10 cellular contexts compared by ENCODE assay signal in the genomic region with DNA sequence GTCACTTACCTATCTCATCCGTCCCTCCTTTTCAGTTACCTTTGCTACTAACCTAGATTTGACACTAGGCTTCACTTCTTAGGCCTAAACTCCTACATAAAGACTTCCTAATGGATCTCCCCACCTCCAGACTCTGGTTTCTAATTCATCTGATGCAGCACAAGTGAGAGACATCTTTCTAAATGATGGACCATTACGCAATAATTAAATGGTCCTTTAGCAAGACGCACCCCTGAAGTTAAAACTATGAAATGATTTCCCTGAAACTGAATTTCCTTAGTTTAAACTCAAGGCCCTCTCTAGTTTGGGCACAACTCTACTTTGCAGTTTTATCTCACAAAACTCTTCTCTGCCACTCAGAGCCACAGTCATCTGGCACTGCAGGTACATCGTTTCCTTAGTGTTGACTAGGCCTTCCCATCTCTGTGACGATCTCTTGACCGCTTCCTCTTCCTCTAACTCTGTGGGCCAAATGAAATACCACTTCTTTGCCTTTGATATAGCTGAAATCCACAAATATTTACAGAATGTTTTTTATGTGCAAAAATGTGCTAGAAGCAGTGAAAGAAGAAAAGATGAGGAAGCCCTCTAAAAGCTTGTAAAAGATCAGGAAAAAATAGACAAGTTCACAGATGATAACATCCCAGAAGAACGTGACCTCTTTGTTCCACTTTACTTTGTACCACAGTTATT. TPM values are rescaled to one million over a fixed set of nuclear protein-coding genes. Genes with fewer than 3 reads are reported as not detected.
DNase-seq lines count a peak whose midpoint lies in the region; ATAC-seq, FAIRE-seq and TF ChIP-seq lines count a peak whose summit lies in the region.
"Had no signal": no experiment of that assay in that cellular context is flagged by ENCODE, and none has a peak within 500 bp of the region (broad histone marks: within the 10 kb centered on the region; RNA-seq: fewer than 3 reads in every experiment).

No MANE protein-coding gene starts in this region.

- CTCF ChIA-PET in GM12878 (lab: Yijun Ruan, JAX): interaction anchor here (1.1 to 2.3 kb wide), 4 partner anchors 8 to 233 kb away, joined by 3 to 10 read pairs (median 3); no protein-coding TSS in a partner anchor
- CTCF ChIA-PET in Caco-2 (lab: Charles Lee): no interaction called here

- peaks cover 5% of the 10 kb centered on the region; the same call in 2 of the 3 replicates for H3K9me3 ChIP-seq in GM12878 (replicated peaks; ENCODE audit: control insufficient read depth, insufficient read depth, low read length)
- no peaks in the 10 kb centered on the region for H3K9me3 ChIP-seq in Caco-2

- TF ChIP-seq CTCF in GM12878 (IDR thresholded peaks at IDR 0.05 in 2 of 3, conservative IDR thresholded peaks at IDR 0.05 in 1 of 3; ENCODE audit: control insufficient read depth in 2 of 3, extremely low read depth in 1 of 3, insufficient read depth in 1 of 3, low read depth in 3 of 3, low read length in 3 of 3) (no peak), Caco-2 (IDR thresholded peaks at IDR 0.05; ENCODE audit: insufficient read depth in 1 of 2, low read depth in 1 of 2, low read length in 1 of 2, severe bottlenecking in 1 of 2, unreplicated experiment in 1 of 2) (no peak)

- no peaks in the 10 kb centered on the region for H3K4me1 Mint-ChIP-seq in Caco-2 (ENCODE audit: low read depth, unreplicated experiment)

- no peak overlapping the region for H2AFZ ChIP-seq in GM12878 (ENCODE audit: control insufficient read depth, low read depth, low read length)

- no peak for TF ChIP-seq POLR2A in GM12878 (IDR thresholded peaks at IDR 0.05; ENCODE audit: low read depth, low read length)

- RAD21 ChIA-PET in GM12878 (lab: Charles Lee; ENCODE audit: unreplicated experiment): no interaction called here

- H3K36me3 ChIP-seq in GM12878 (ENCODE audit: control insufficient read depth in 2 of 2, insufficient read depth in 2 of 2, low read length in 1 of 2) (no peaks in the 10 kb centered on the region; a peak in 1 of 4 replicates), Caco-2 (ENCODE audit: control insufficient read depth, insufficient read depth, low read length) (no peaks in the 10 kb centered on the region; the same call in none of the 2 replicates)

- TF ChIP-seq EP300 in GM12878 (IDR thresholded peaks at IDR 0.05; ENCODE audit: borderline replicate concordance in 1 of 2, control insufficient read depth in 1 of 2, low read depth in 2 of 2, low read length in 2 of 2): no peak

- H3K4me2 ChIP-seq in GM12878 (ENCODE audit: control insufficient read depth, insufficient read depth): peak overlapping the region; percentile 93

- in situ Hi-C loops in GM12878 (cut with MboI): loop anchor here (25.0 kb wide), 1 partner anchor 1831 kb away; no protein-coding TSS in a partner anchor

- peak; percentile 20 for DNase-seq in NK-92 treated with Interleukin-12 subunit alpha and Interleukin-12 subunit beta, amount 100 ng/mL, for 24 hours (lab: John Stamatoyannopoulos, UW)
- DNase-seq in NK-92 (lab: John Stamatoyannopoulos, UW; ENCODE audit: unreplicated experiment): no peak
- peak; percentile 42 for DNase-seq in OCI-M1 (lab: John Stamatoyannopoulos, UW)
- DNase-seq in GM12878 (ENCODE audit: low read depth, low spot score): no peak
- peak; percentile 45 for DNase-seq in stimulated activated CD8-positive, alpha-beta memory T cell treated with anti-CD3 and anti-CD28 coated beads, Interleukin-4, amount 100 ng/mL, for 48 hours
- no peak for DNase-seq in Caco-2
- DNase-seq: NCI-H146 had no signal

- H3K36me3 Mint-ChIP-seq in Caco-2 (ENCODE audit: insufficient read depth, unreplicated experiment): peaks cover 36% of the 10 kb centered on the region

- FAIRE-seq in GM12878 (lab: Jason Lieb, UNC): no peak

- H3K4me3 Mint-ChIP-seq in Caco-2 (ENCODE audit: unreplicated experiment): no peak overlapping the region

- H3K27ac ChIP-seq in GM12878 (ENCODE audit: control insufficient read depth, insufficient read depth): peak overlapping the region; percentile 30
- H3K27ac ChIP-seq: 22Rv1 had no signal

- H3K27me3 Mint-ChIP-seq in Caco-2 (ENCODE audit: insufficient read depth, unreplicated experiment): no peaks in the 10 kb centered on the region

- peaks cover 56% of the 10 kb centered on the region for H3K79me2 ChIP-seq in GM12878 (ENCODE audit: control insufficient read depth, insufficient read depth, low read length)

- no peaks in the 10 kb centered on the region for H3K9me3 Mint-ChIP-seq in Caco-2 (ENCODE audit: unreplicated experiment)

- peak; percentile 38 for ATAC-seq in GM12878
- no peak for ATAC-seq in GM19351 (IDR thresholded peaks at IDR 0.05; ENCODE audit: unreplicated experiment)
- no peak for ATAC-seq in GM18867 (IDR thresholded peaks at IDR 0.05; ENCODE audit: unreplicated experiment)

- POLR2A ChIA-PET in GM12878 (lab: Charles Lee) (interaction anchor here (0.5 kb wide), 1 partner anchor 113 kb away, joined by 7 read pairs; no protein-coding TSS in a partner anchor), Caco-2 (lab: Charles Lee) (no interaction called here)

- intact Hi-C loops in GM12878 (cut with micrococcal nuclease; ENCODE audit: unreplicated experiment): loop anchor here (5.0 kb wide), 1 partner anchor 186 kb away; no protein-coding TSS in a partner anchor
- intact Hi-C loops in Caco-2 (cut with micrococcal nuclease; ENCODE audit: unreplicated experiment): no loop called here

- peaks cover 8% of the 10 kb centered on the region; the same call in 1 of the 2 replicates for H3K4me1 ChIP-seq in GM12878 (ENCODE audit: control insufficient read depth, insufficient read depth, low read length)
- H3K4me1 ChIP-seq in Caco-2: 0 out of 2 replicates have a peak, but pooled peaks cover 3% of the 10 kb centered on the region

- 41% methylated on average over 7 of the region's 7 CpGs for WGBS in GM12878 (ENCODE audit: insufficient coverage, insufficient replicate concordance, low lambda C conversion rate, missing lambda C conversion rate)

- H3K27me3 ChIP-seq in GM12878 (replicated peaks in 1 of 2; ENCODE audit: control insufficient read depth in 2 of 2, insufficient read depth in 2 of 2, low read length in 1 of 2): no peaks in the 10 kb centered on the region
- H3K27me3 ChIP-seq in Caco-2 (replicated peaks; ENCODE audit: control insufficient read depth, insufficient read depth, low read length): no peaks in the 10 kb centered on the region

- H3K4me3 ChIP-seq in GM12878 (peak overlapping the region; percentile 78), Caco-2 (ENCODE audit: low read depth, low read length) (no peak overlapping the region)

- BruUV-seq in GM12878 (replicated peaks; lab: Mats Ljungman, UMichigan) (no TSS peak), Caco-2 (replicated peaks; lab: Mats Ljungman, UMichigan) (no TSS peak)

- H3K9ac ChIP-seq in GM12878 (ENCODE audit: control insufficient read depth, insufficient read depth, low read length): peak overlapping the region; percentile 5; the same call in 1 of the 2 replicates

- SMC1A ChIA-PET in GM12878 (lab: Charles Lee; ENCODE audit: uncharacterized antibody, unreplicated experiment): interaction anchor here (0.6 to 3.4 kb wide), 8 partner anchors 11 to 232 kb away, joined by 3 to 12 read pairs (median 4); no protein-coding TSS in a partner anchor

- no peak overlapping the region for H3K27ac Mint-ChIP-seq in Caco-2 (ENCODE audit: unreplicated experiment)

- TF ChIP-seq RAD21 in GM12878 (IDR thresholded peaks at IDR 0.05; ENCODE audit: insufficient read depth, low read depth, low read length): no peak

- H4K20me1 ChIP-seq in GM12878 (ENCODE audit: control insufficient read depth, insufficient read depth): no peaks in the 10 kb centered on the region; the same call in 1 of the 2 replicates

TF ChIP-seq in GM12878, 131 proteins besides CTCF, POLR2A, EP300 and RAD21 (continues in another document):
- no peak for TF ChIP-seq ZNF24 (IDR thresholded peaks at IDR 0.05)

RNA-seq across cellular contexts. Expression of a gene that starts 3.3 kb away (rescaled TPM):
- 103 and 104 TPM in 2 replicates for total RNA-seq in GM12878 (2013; cell fraction: nucleolus; rRNA removed)
- total RNA-seq in GM12878 (2014; rRNA removed) (14.4 and 15.4 TPM in 2 replicates), GM12878 (2014; rRNA removed; fragmentation: Illumina TruSeq; extraction: Trizol) (25.2 and 25.8 TPM in 2 replicates), GM12878 (2021) (32.5 and 40.4 TPM in 2 replicates), Caco-2 (2022) (36.6 and 40.5 TPM in 2 replicates)
- polyA plus RNA-seq in GM12878 (2011; ENCODE audit: low read depth): 15.5 TPM
- polyA plus RNA-seq in GM12878 (2011; rRNA removed) (23.6 and 28.2 TPM in 2 replicates), GM12878 (2014; fragmentation: Illumina TruSeq; extraction: Trizol) (27.2 and 29.7 TPM in 2 replicates), GM12878 (2014; fragmentation: Nextera tagmentation; extraction: Ambion mirVana) (1 to 10 TPM; 5.2 to 5.8 TPM), GM12878 (2014; rRNA removed) (19.3 and 21.8 TPM in 2 replicates), GM12878 (2016; fragmentation: Nextera tagmentation; extraction: Ambion mirVana) (10 to 100 TPM; 30.7 to 36.7 TPM)
- polyA plus RNA-seq in GM12878 (2011; cell fraction: cytosol; rRNA removed): 20.1 and 22.4 TPM in 2 replicates
- 34.9 and 35.8 TPM in 2 replicates for polyA plus RNA-seq in GM12878 (2011; cell fraction: nucleus; rRNA removed)
- polyA plus RNA-seq in GM12878 (2012): 17.1 and 21.9 TPM in 2 replicates
- polyA minus RNA-seq in GM12878 (2011; rRNA and poly(A)+ RNA removed): 50.2 and 52.1 TPM in 2 replicates
- polyA minus RNA-seq in GM12878 (2011; cell fraction: cytosol; rRNA and poly(A)+ RNA removed): 13.5 and 24.8 TPM in 2 replicates
- polyA minus RNA-seq in GM12878 (2011; cell fraction: nucleus; rRNA and poly(A)+ RNA removed): 26.7 and 43.8 TPM in 2 replicates

RNA-seq across cellular contexts. Expression of a gene that starts 37.3 kb away (rescaled TPM):
- total RNA-seq in GM12878 (2013; cell fraction: nucleolus; rRNA removed): 64.1 and 64.7 TPM in 2 replicates
- total RNA-seq in GM12878 (2014; rRNA removed): 24.8 and 30.5 TPM in 2 replicates
- total RNA-seq in GM12878 (2014; rRNA removed; fragmentation: Illumina TruSeq; extraction: Trizol): 29.2 and 29.9 TPM in 2 replicates
- total RNA-seq in GM12878 (2021): 23.5 and 27.8 TPM in 2 replicates
- 5.5 TPM for polyA plus RNA-seq in GM12878 (2011; ENCODE audit: low read depth)
- 15.1 and 20.4 TPM in 2 replicates for polyA plus RNA-seq in GM12878 (2011; rRNA removed)
- polyA plus RNA-seq in GM12878 (2011; cell fraction: cytosol; rRNA removed): 11.1 and 11.5 TPM in 2 replicates
- polyA plus RNA-seq in GM12878 (2011; cell fraction: nucleus; rRNA removed): 26.6 and 31.9 TPM in 2 replicates
- 8.1 and 11.1 TPM in 2 replicates for polyA plus RNA-seq in GM12878 (2012)
- 31.6 and 39.0 TPM in 2 replicates for polyA plus RNA-seq in GM12878 (2014; fragmentation: Illumina TruSeq; extraction: Trizol)
- 10 to 100 TPM; 18.7 to 18.8 TPM for polyA plus RNA-seq in GM12878 (2014; fragmentation: Nextera tagmentation; extraction: Ambion mirVana)
- polyA plus RNA-seq in GM12878 (2014; rRNA removed): 12.9 and 14.8 TPM in 2 replicates
- polyA plus RNA-seq in GM12878 (2016; fragmentation: Nextera tagmentation; extraction: Ambion mirVana): 10 to 100 TPM; 47.8 to 49.7 TPM
- 15.9 and 17.1 TPM in 2 replicates for polyA minus RNA-seq in GM12878 (2011; rRNA and poly(A)+ RNA removed)
- polyA minus RNA-seq in GM12878 (2011; cell fraction: cytosol; rRNA and poly(A)+ RNA removed): 5.9 and 10.7 TPM in 2 replicates
- polyA minus RNA-seq in GM12878 (2011; cell fraction: nucleus; rRNA and poly(A)+ RNA removed): 15.1 and 25.4 TPM in 2 replicates
- total RNA-seq in Caco-2 (2022): 78.7 and 85.1 TPM in 2 replicates

Comparison
In these comparisons a context has a peak if more than half of its experiments do, and no peak if none do; other contexts are left out.
1. DNase-seq: peak in NK-92 treated with Interleukin-12 subunit alpha and Interleukin-12 subunit beta, amount 100 ng/mL, for 24 hours (single experiment), OCI-M1 (single experiment) and stimulated activated CD8-positive, alpha-beta memory T cell treated with anti-CD3 and anti-CD28 coated beads, Interleukin-4, amount 100 ng/mL, for 48 hours (single experiment); none in NK-92 (single experiment), GM12878 (single experiment) and Caco-2 (0 of 2).